ENCODE assay signal across 15 cellular contexts in genomic region chr6:14798996-14799588, GRCh38.
DNase-seq lines count a peak whose midpoint lies in the region; ATAC-seq and TF ChIP-seq lines count a peak whose summit lies in the region.
"Had no signal": no experiment of that assay in that cellular context is flagged by ENCODE, and none has a peak within 500 bp of the region (broad histone marks: within the 10 kb centered on the region; RNA-seq: fewer than 3 reads in every experiment).

No MANE protein-coding gene starts in this region.

- H3K36me3 Mint-ChIP-seq in WTC11, result peaks cover 21% of the 10 kb centered on the region
- no peaks in the 10 kb centered on the region for H3K36me3 Mint-ChIP-seq in T-helper 2 cell treated with Interferon-gamma antibody and Interleukin-4, amounts not matched to agents 5 μg/mL and 100 μg/mL, for 36 hours (ENCODE audit: low read depth)
- H3K36me3 Mint-ChIP-seq: CD4-positive, CD25-positive, alpha-beta regulatory T cell had no signal

- POLR2A ChIA-PET in A673 (lab: Charles Lee; ENCODE audit: low non-redundant PET) (no interaction called here), HEK293 (lab: Yijun Ruan, JAX) (no interaction called here), WTC11 (lab: Charles Lee) (no interaction called here)

- no peak overlapping the region for H2BK120ac ChIP-seq in neuronal stem cell (ENCODE audit: low read depth, low read length)

- H3K9ac ChIP-seq in neuronal stem cell (ENCODE audit: low read depth, low read length, poor library complexity), result no peak overlapping the region
- H3K9ac ChIP-seq: GM23248 had no signal

- peaks cover 29% of the 10 kb centered on the region for H3K4me1 ChIP-seq in A673 (ENCODE audit: insufficient read depth, low read length, poor library complexity, severe bottlenecking)
- peaks cover 10% of the 10 kb centered on the region; the same call in 1 of the 2 replicates for H3K4me1 ChIP-seq in HEK293 (ENCODE audit: control insufficient read depth, insufficient read depth, low read length)
- peaks cover 3 to 9% of the 10 kb centered on the region in 2 donors for H3K4me1 ChIP-seq in neuronal stem cell (ENCODE audit: control insufficient read depth in 2 of 2, insufficient read depth in 1 of 2, low read depth in 1 of 2, low read length in 2 of 2)
- no peaks in the 10 kb centered on the region for H3K4me1 ChIP-seq in thyroid gland

- peak overlapping the region; percentile 67 for H2AK5ac ChIP-seq in neuronal stem cell (ENCODE audit: low read depth, low read length)

- H3K27me3 Mint-ChIP-seq in WTC11 (ENCODE audit: low read depth), result peaks cover 7% of the 10 kb centered on the region
- no peaks in the 10 kb centered on the region for H3K27me3 Mint-ChIP-seq in T-helper 2 cell treated with Interferon-gamma antibody and Interleukin-4, amounts not matched to agents 5 μg/mL and 100 μg/mL, for 36 hours (ENCODE audit: low read depth)

- H3K4me3 ChIP-seq in A673 (ENCODE audit: low read depth, low read length, poor library complexity, severe bottlenecking) (no peak overlapping the region), HEK293 (ENCODE audit: low read depth, low read length) (no peak overlapping the region), neuronal stem cell (ENCODE audit: low read length in 2 of 2) (no peak overlapping the region), thyroid gland (replicated peaks in 1 of 3) (no peak overlapping the region)
- H3K4me3 ChIP-seq: GM23248 had no signal

- ATAC-seq in WTC11, result peak; percentile 57

- H3K27ac ChIP-seq in A673 (ENCODE audit: low read depth, low read length, poor library complexity, severe bottlenecking), result peak overlapping the region; percentile 91
- H3K27ac ChIP-seq in HEK293 (ENCODE audit: extremely low read depth, low read depth, low read length), result no peak overlapping the region
- H3K27ac ChIP-seq in neuronal stem cell (replicated peaks; ENCODE audit: low read length), result no peak overlapping the region
- H3K27ac ChIP-seq in thyroid gland, result no peak overlapping the region
- H3K27ac ChIP-seq: GM23248, RWPE1 had no signal

- no peak overlapping the region for H2BK15ac ChIP-seq in neuronal stem cell (ENCODE audit: low read length)

- H3K9me3 ChIP-seq in A673 (ENCODE audit: low read depth, low read length, poor library complexity, severe bottlenecking) (no peaks in the 10 kb centered on the region), HEK293 (ENCODE audit: control insufficient read depth, insufficient read depth, low read depth, low read length) (no peaks in the 10 kb centered on the region), neuronal stem cell (replicated peaks in 1 of 2; ENCODE audit: control insufficient read depth in 2 of 2, insufficient read depth in 1 of 2, low read depth in 1 of 2, low read length in 2 of 2) (no peaks in the 10 kb centered on the region), thyroid gland (no peaks in the 10 kb centered on the region)

- H3K79me1 ChIP-seq in neuronal stem cell (ENCODE audit: low read depth, low read length), result no peaks in the 10 kb centered on the region

- intact Hi-C loops in A673 (cut with micrococcal nuclease; ENCODE audit: unreplicated experiment) (loop anchor here (5.0 to 10.0 kb wide), 2 partner anchors 304 to 417 kb away; no protein-coding TSS in a partner anchor), thyroid gland (cut with DNase I) (no loop called here)

- H3K36me3 ChIP-seq in A673 (ENCODE audit: insufficient read depth, low read length, poor library complexity, severe bottlenecking) (no peaks in the 10 kb centered on the region), HEK293 (ENCODE audit: control insufficient read depth in 2 of 2, insufficient read depth in 1 of 2, low read length in 2 of 2) (no peaks in the 10 kb centered on the region), neuronal stem cell (replicated peaks in 1 of 2; ENCODE audit: control insufficient read depth in 2 of 2, insufficient read depth in 2 of 2, low read length in 2 of 2) (no peaks in the 10 kb centered on the region), thyroid gland (no peaks in the 10 kb centered on the region)

- H4K91ac ChIP-seq in neuronal stem cell (ENCODE audit: low read depth, low read length, poor library complexity), result no peak overlapping the region

- TF ChIP-seq CTCF in A673 (conservative IDR thresholded peaks at IDR 0.05; ENCODE audit: low read depth, low read length) (no peak), HEK293 (tag by site-specific recombination; IDR thresholded peaks at IDR 0.05) (no peak), WTC11 (IDR thresholded peaks at IDR 0.05) (no peak), thyroid gland (IDR thresholded peaks at IDR 0.05) (no peak)

- H3K27ac Mint-ChIP-seq in WTC11, result peak overlapping the region; percentile 54
- no peak overlapping the region for H3K27ac Mint-ChIP-seq in T-helper 2 cell treated with Interferon-gamma antibody and Interleukin-4, amounts not matched to agents 5 μg/mL and 100 μg/mL, for 36 hours

- no peak overlapping the region for H4K8ac ChIP-seq in neuronal stem cell (ENCODE audit: low read depth, low read length)

- WGBS in neuronal stem cell (ENCODE audit: extremely low coverage in 2 of 2, insufficient read length in 2 of 2, insufficient replicate concordance in 1 of 2), 2 donors, result no CpG with 5 or more reads among the region's 2 CpGs
- WGBS in thyroid gland, 2 donors, result 98 to 100% methylated on average over 2 of the region's 2 CpGs

- H3K23ac ChIP-seq in neuronal stem cell (ENCODE audit: low read depth, low read length, poor library complexity), result no peak overlapping the region

- peak overlapping the region; percentile 25 for H2BK5ac ChIP-seq in neuronal stem cell (ENCODE audit: low read length)

- CTCF ChIA-PET in A673 (lab: Charles Lee) (no interaction called here), HEK293 (lab: Yijun Ruan, JAX) (interaction anchor here (0.6 to 1.1 kb wide), 3 partner anchors 153 to 607 kb away, joined by 3 to 4 read pairs (median 3); no protein-coding TSS in a partner anchor), WTC11 (lab: Charles Lee) (interaction anchor here (1.1 kb wide), 1 partner anchor 13 kb away, joined by 3 read pairs; no protein-coding TSS in a partner anchor)

- peak; percentile 66 for DNase-seq in A673 (ENCODE audit: low spot score)
- DNase-seq in WTC11 (ENCODE audit: low spot score), result no peak
- no peak for DNase-seq in neuronal stem cell (ENCODE audit: low spot score)
- DNase-seq in thyroid gland, result no peak
- DNase-seq in activated T-cell treated with anti-CD3 and anti-CD28 coated beads, Interleukin-2, amount 50 U/mL, for 48 hours, result no peak
- DNase-seq in T-helper 2 cell treated with Interferon-gamma antibody and Interleukin-4, amounts not matched to agents 5 μg/mL and 100 μg/mL, for 36 hours (ENCODE audit: low spot score), result no peak
- DNase-seq: 8988T, KG1, NCI-H1048, NCI-H446 treated with DMSO at 0.1 percent for 48 hours, SHP77 had no signal

- H3K4me1 Mint-ChIP-seq in WTC11, result peaks cover 40% of the 10 kb centered on the region
- H3K4me1 Mint-ChIP-seq in T-helper 2 cell treated with Interferon-gamma antibody and Interleukin-4, amounts not matched to agents 5 μg/mL and 100 μg/mL, for 36 hours (ENCODE audit: low read depth), result peaks cover 5% of the 10 kb centered on the region

- BruUV-seq in A673 (replicated peaks; lab: Mats Ljungman, UMichigan), result no TSS peak

- peak overlapping the region; percentile 40 for H2AFZ ChIP-seq in neuronal stem cell (ENCODE audit: low read length)
- H2AFZ ChIP-seq: GM23248 had no signal

- no peak overlapping the region for H3K4me2 ChIP-seq in neuronal stem cell (ENCODE audit: insufficient read depth, low read length, poor library complexity, severe bottlenecking)

- H3K4me3 Mint-ChIP-seq in WTC11, result no peak overlapping the region
- H3K4me3 Mint-ChIP-seq in T-helper 2 cell treated with Interferon-gamma antibody and Interleukin-4, amounts not matched to agents 5 μg/mL and 100 μg/mL, for 36 hours, result no peak overlapping the region
- H3K4me3 Mint-ChIP-seq: CD4-positive, CD25-positive, alpha-beta regulatory T cell had no signal

- H3K4ac ChIP-seq in neuronal stem cell (ENCODE audit: low read length), result no peak overlapping the region

- H2BK12ac ChIP-seq in neuronal stem cell (ENCODE audit: low read length), result no peak overlapping the region

- TF ChIP-seq POLR2A in thyroid gland (IDR thresholded peaks at IDR 0.05), result no peak

- H3K18ac ChIP-seq in neuronal stem cell (ENCODE audit: low read length), result no peak overlapping the region

- H3K14ac ChIP-seq in neuronal stem cell (ENCODE audit: low read length), result no peak overlapping the region

- no peaks in the 10 kb centered on the region for H3K27me3 ChIP-seq in A673 (replicated peaks; ENCODE audit: insufficient read depth, low read depth, low read length, poor library complexity)
- H3K27me3 ChIP-seq in neuronal stem cell (ENCODE audit: control insufficient read depth in 3 of 3, insufficient read depth in 3 of 3, low read depth in 1 of 3, low read length in 3 of 3), result no peaks in the 10 kb centered on the region
- no peaks in the 10 kb centered on the region for H3K27me3 ChIP-seq in thyroid gland

- peaks cover 18% of the 10 kb centered on the region for H3K9me3 Mint-ChIP-seq in WTC11
- no peaks in the 10 kb centered on the region for H3K9me3 Mint-ChIP-seq in T-helper 2 cell treated with Interferon-gamma antibody and Interleukin-4, amounts not matched to agents 5 μg/mL and 100 μg/mL, for 36 hours

TF ChIP-seq in WTC11, 78 proteins besides CTCF, POLR2A, EP300 and RAD21:
- TF ChIP-seq ETV6 (CRISPR knock-in tag; IDR thresholded peaks at IDR 0.05) (peak; percentile 100), NFYB (CRISPR knock-in tag; conservative IDR thresholded peaks at IDR 0.05; ENCODE audit: low read depth) (no peak)
